In genomic region chr16:84194018-84194417, GRCh38 we compare ENCODE assay signal across 21 cellular contexts. TPM values are rescaled to one million over a fixed set of nuclear protein-coding genes. Genes with fewer than 3 reads are reported as not detected.
A peak's percentile ranks its signal among the peaks of the same experiment; 100 is the strongest.
DNase-seq lines count a peak whose midpoint lies in the region; ATAC-seq and TF ChIP-seq lines count a peak whose summit lies in the region.
"Had no signal": no experiment of that assay in that cellular context is flagged by ENCODE, and none has a peak within 500 bp of the region (broad histone marks: within the 10 kb centered on the region; RNA-seq: fewer than 3 reads in every experiment).

No MANE protein-coding gene starts in this region.

- no peak overlapping the region for H3K9ac ChIP-seq in endodermal cell (ENCODE audit: extremely low read depth, low read length, poor library complexity, severe bottlenecking)

- CTCF ChIA-PET in activated CD8-positive, alpha-beta memory T cell treated with anti-CD3 and anti-CD28 coated beads, Interleukin-2, amount 10 ng/mL, durations not matched to agents 7 days and 5 days (lab: Charles Lee): no interaction called here

- no peak for TF ChIP-seq EP300 in transverse colon (IDR thresholded peaks at IDR 0.05; ENCODE audit: low read depth)

- no peaks in the 10 kb centered on the region for H3K9me3 Mint-ChIP-seq in activated CD8-positive, alpha-beta memory T cell treated with anti-CD3 and anti-CD28 coated beads, Interleukin-2, amount 10 ng/mL, durations not matched to agents 7 days and 5 days (ENCODE audit: low read depth)
- no peaks in the 10 kb centered on the region for H3K9me3 Mint-ChIP-seq in activated naive CD8-positive, alpha-beta T cell treated with anti-CD3 and anti-CD28 coated beads, Interleukin-2, amount 10 ng/mL, durations not matched to agents 7 days and 5 days
- H3K9me3 Mint-ChIP-seq in stimulated activated effector memory CD8-positive, alpha-beta T cell treated with anti-CD3 and anti-CD28 coated beads, Interleukin-12 subunit alpha, Interleukin-12 subunit beta, amount 100 ng/mL, for 72 hours: no peaks in the 10 kb centered on the region
- H3K9me3 Mint-ChIP-seq in endodermal cell: no peaks in the 10 kb centered on the region

- H3K36me3 ChIP-seq in transverse colon: no peaks in the 10 kb centered on the region
- H3K36me3 ChIP-seq in endodermal cell (ENCODE audit: control insufficient read depth, insufficient read depth, low read length): no peaks in the 10 kb centered on the region

- no peak for TF ChIP-seq CTCF in transverse colon (IDR thresholded peaks at IDR 0.05)
- TF ChIP-seq CTCF in endodermal cell (conservative IDR thresholded peaks at IDR 0.05): no peak

- no peak overlapping the region for H3K4me3 ChIP-seq in transverse colon
- H3K4me3 ChIP-seq in endodermal cell (ENCODE audit: low read length): no peak overlapping the region
- H3K4me3 ChIP-seq: hepatocyte, suprapubic skin had no signal

- H3K4me3 Mint-ChIP-seq in activated CD8-positive, alpha-beta memory T cell treated with anti-CD3 and anti-CD28 coated beads, Interleukin-2, amount 10 ng/mL, durations not matched to agents 7 days and 5 days: peak overlapping the region; percentile 21
- H3K4me3 Mint-ChIP-seq in activated naive CD8-positive, alpha-beta T cell treated with anti-CD3 and anti-CD28 coated beads, Interleukin-2, amount 10 ng/mL, durations not matched to agents 7 days and 5 days: peak overlapping the region; percentile 66
- peak overlapping the region; percentile 53 for H3K4me3 Mint-ChIP-seq in stimulated activated effector memory CD8-positive, alpha-beta T cell treated with anti-CD3 and anti-CD28 coated beads, Interleukin-12 subunit alpha, Interleukin-12 subunit beta, amount 100 ng/mL, for 72 hours
- H3K4me3 Mint-ChIP-seq in endodermal cell: no peak overlapping the region

- TF ChIP-seq POLR2A in transverse colon (IDR thresholded peaks at IDR 0.05): no peak

- no peak overlapping the region for H3K27ac Mint-ChIP-seq in activated CD8-positive, alpha-beta memory T cell treated with anti-CD3 and anti-CD28 coated beads, Interleukin-2, amount 10 ng/mL, durations not matched to agents 7 days and 5 days
- H3K27ac Mint-ChIP-seq in activated naive CD8-positive, alpha-beta T cell treated with anti-CD3 and anti-CD28 coated beads, Interleukin-2, amount 10 ng/mL, durations not matched to agents 7 days and 5 days: peak overlapping the region; percentile 85
- H3K27ac Mint-ChIP-seq in stimulated activated effector memory CD8-positive, alpha-beta T cell treated with anti-CD3 and anti-CD28 coated beads, Interleukin-12 subunit alpha, Interleukin-12 subunit beta, amount 100 ng/mL, for 72 hours: peak overlapping the region; percentile 23
- no peak overlapping the region for H3K27ac Mint-ChIP-seq in endodermal cell

- peaks cover 5% of the 10 kb centered on the region for H3K27me3 Mint-ChIP-seq in activated CD8-positive, alpha-beta memory T cell treated with anti-CD3 and anti-CD28 coated beads, Interleukin-2, amount 10 ng/mL, durations not matched to agents 7 days and 5 days
- peaks cover 2% of the 10 kb centered on the region for H3K27me3 Mint-ChIP-seq in activated naive CD8-positive, alpha-beta T cell treated with anti-CD3 and anti-CD28 coated beads, Interleukin-2, amount 10 ng/mL, durations not matched to agents 7 days and 5 days
- peaks cover 4% of the 10 kb centered on the region for H3K27me3 Mint-ChIP-seq in endodermal cell (ENCODE audit: insufficient read depth)

- POLR2A ChIA-PET in activated naive CD8-positive, alpha-beta T cell treated with anti-CD3 and anti-CD28 coated beads, Interleukin-2, amount 10 ng/mL, durations not matched to agents 7 days and 5 days (lab: Charles Lee): interaction anchor here (0.8 kb wide), 1 partner anchor 414 kb away, joined by 3 read pairs; no protein-coding TSS in a partner anchor

- H3K4me1 Mint-ChIP-seq in activated CD8-positive, alpha-beta memory T cell treated with anti-CD3 and anti-CD28 coated beads, Interleukin-2, amount 10 ng/mL, durations not matched to agents 7 days and 5 days: peaks cover 16% of the 10 kb centered on the region
- H3K4me1 Mint-ChIP-seq in activated naive CD8-positive, alpha-beta T cell treated with anti-CD3 and anti-CD28 coated beads, Interleukin-2, amount 10 ng/mL, durations not matched to agents 7 days and 5 days: peaks cover 17% of the 10 kb centered on the region
- peaks cover 14% of the 10 kb centered on the region for H3K4me1 Mint-ChIP-seq in stimulated activated effector memory CD8-positive, alpha-beta T cell treated with anti-CD3 and anti-CD28 coated beads, Interleukin-12 subunit alpha, Interleukin-12 subunit beta, amount 100 ng/mL, for 72 hours
- H3K4me1 Mint-ChIP-seq in endodermal cell: peaks cover 8% of the 10 kb centered on the region

- H3K9me3 ChIP-seq in transverse colon (no peaks in the 10 kb centered on the region), endodermal cell (ENCODE audit: control insufficient read depth, low read length) (no peaks in the 10 kb centered on the region)
- H3K9me3 ChIP-seq: suprapubic skin had no signal

- peak; percentile 9 for ATAC-seq in activated CD8-positive, alpha-beta memory T cell treated with anti-CD3 and anti-CD28 coated beads, Interleukin-2, amount 10 ng/mL, durations not matched to agents 7 days and 5 days
- peak; percentile 6 for ATAC-seq in HG03135 (IDR thresholded peaks at IDR 0.05; ENCODE audit: unreplicated experiment)
- ATAC-seq in activated naive CD8-positive, alpha-beta T cell treated with anti-CD3 and anti-CD28 coated beads, Interleukin-2, amount 10 ng/mL, durations not matched to agents 7 days and 5 days (ENCODE audit: low read depth): peak; percentile 11
- ATAC-seq in stimulated activated effector memory CD8-positive, alpha-beta T cell treated with anti-CD3 and anti-CD28 coated beads, Interleukin-12 subunit alpha, Interleukin-12 subunit beta, amount 100 ng/mL, for 72 hours: peak; percentile 12
- ATAC-seq: Right ventricle myocardium inferior, sciatic nerve had no signal

- no peak for DNase-seq in activated CD8-positive, alpha-beta memory T cell treated with anti-CD3 and anti-CD28 coated beads, Interleukin-2, amount 10 ng/mL, durations not matched to agents 7 days and 5 days
- no peak for DNase-seq in activated CD8-positive, alpha-beta memory T cell treated with anti-CD3 and anti-CD28 coated beads, Interleukin-2, amount 50 U/mL, for 48 hours
- DNase-seq in activated naive CD8-positive, alpha-beta T cell treated with anti-CD3 and anti-CD28 coated beads, Interleukin-2, amount 10 ng/mL, durations not matched to agents 7 days and 5 days: no peak
- DNase-seq in stimulated activated effector memory CD8-positive, alpha-beta T cell treated with anti-CD3 and anti-CD28 coated beads, Interleukin-12 subunit alpha, Interleukin-12 subunit beta, amount 100 ng/mL, for 72 hours (ENCODE audit: low spot score in 2 of 2): no peak
- no peak for DNase-seq in transverse colon
- no peak for DNase-seq in COLO668 (lab: John Stamatoyannopoulos, UW; ENCODE audit: unreplicated experiment)
- no peak for DNase-seq in endodermal cell
- DNase-seq: GF-D8, kidney, midbrain, MV-4-11, NCI-H1930 had no signal

- 81 to 100% methylated on average over 1 to 11 of the region's 11 CpGs for WGBS in transverse colon (ENCODE audit: low coverage in 1 of 2), 2 donors
- 95 to 96% methylated on average over 7 to 11 of the region's 11 CpGs for WGBS in endodermal cell (ENCODE audit: insufficient coverage in 1 of 2, insufficient read length in 1 of 2), 2 experiments

- H3K27ac ChIP-seq in transverse colon (no peak overlapping the region), endodermal cell (ENCODE audit: low read depth, low read length) (no peak overlapping the region)
- H3K27ac ChIP-seq: hepatocyte, suprapubic skin had no signal

- no peaks in the 10 kb centered on the region for H3K36me3 Mint-ChIP-seq in activated CD8-positive, alpha-beta memory T cell treated with anti-CD3 and anti-CD28 coated beads, Interleukin-2, amount 10 ng/mL, durations not matched to agents 7 days and 5 days
- no peaks in the 10 kb centered on the region for H3K36me3 Mint-ChIP-seq in activated naive CD8-positive, alpha-beta T cell treated with anti-CD3 and anti-CD28 coated beads, Interleukin-2, amount 10 ng/mL, durations not matched to agents 7 days and 5 days
- H3K36me3 Mint-ChIP-seq in stimulated activated effector memory CD8-positive, alpha-beta T cell treated with anti-CD3 and anti-CD28 coated beads, Interleukin-12 subunit alpha, Interleukin-12 subunit beta, amount 100 ng/mL, for 72 hours: no peaks in the 10 kb centered on the region
- no peaks in the 10 kb centered on the region for H3K36me3 Mint-ChIP-seq in endodermal cell (ENCODE audit: low read depth)

- in situ Hi-C loops in transverse colon (cut with MboI; ENCODE audit: low pct_ligation_motif_present in 1 of 4, low pct_unique_long_range_greater_than_20kb in 1 of 4, low sequenced_read_pairs in 3 of 4): loop anchor here in 2 of 4 donors (25.0 kb wide), 2 partner anchors 232 to 382 kb away; partner anchors contain the start of genes HSBP1 (in 1 of the 2), NECAB2 (in 1 of the 2) and OSGIN1 (in 1 of the 2)

- intact Hi-C loops in transverse colon (cut with DNase I; ENCODE audit: low total_unique reads): no loop called here

- no peaks in the 10 kb centered on the region for H3K4me1 ChIP-seq in transverse colon
- H3K4me1 ChIP-seq in endodermal cell (ENCODE audit: control insufficient read depth, insufficient read depth, low read length): no peaks in the 10 kb centered on the region

- H3K27me3 ChIP-seq in transverse colon: no peaks in the 10 kb centered on the region
- no peaks in the 10 kb centered on the region for H3K27me3 ChIP-seq in endodermal cell (ENCODE audit: control insufficient read depth, insufficient read depth, low read length, poor library complexity, severe bottlenecking)
- H3K27me3 ChIP-seq: hepatocyte, suprapubic skin had no signal

RNA-seq across cellular contexts. Expression of gene ADAD2, which starts 3.1 kb away (rescaled TPM):
- not detected for total RNA-seq in activated CD8-positive, alpha-beta memory T cell treated with anti-CD3 and anti-CD28 coated beads, Interleukin-2, amount 10 ng/mL, durations not matched to agents 7 days and 5 days
- not detected for total RNA-seq in activated naive CD8-positive, alpha-beta T cell treated with anti-CD3 and anti-CD28 coated beads, Interleukin-2, amount 10 ng/mL, durations not matched to agents 7 days and 5 days
- total RNA-seq in transverse colon: 1 to 10 TPM in 1 of 4 donors, not detected in 3; 7.4 TPM
- total RNA-seq in endodermal cell: not detected
- polyA plus RNA-seq in endodermal cell (2013, experiment 1 of 2): 0.21 TPM
- polyA plus RNA-seq in endodermal cell (2013, experiment 2 of 2): not detected
- total RNA-seq: astrocyte, hepatocyte, NCI-H460, osteocyte, Right ventricle myocardium inferior, sciatic nerve had no signal
- polyA plus RNA-seq: AG04450 had no signal

RNA-seq across cellular contexts. Expression of gene TAF1C, which starts 7.2 kb away (rescaled TPM):
- total RNA-seq in activated CD8-positive, alpha-beta memory T cell treated with anti-CD3 and anti-CD28 coated beads, Interleukin-2, amount 10 ng/mL, durations not matched to agents 7 days and 5 days: 10 to 100 TPM; 52.7 to 58.1 TPM
- total RNA-seq in activated naive CD8-positive, alpha-beta T cell treated with anti-CD3 and anti-CD28 coated beads, Interleukin-2, amount 10 ng/mL, durations not matched to agents 7 days and 5 days: 10 to 100 TPM; 69.6 to 70.8 TPM
- total RNA-seq in transverse colon (100 to 1,000 TPM in 1 of 4 donors, 10 to 100 TPM in 3; 33.3 to 297 (median 54.1) TPM), endodermal cell (10 to 100 TPM; 92.0 to 99.8 TPM)
- 51.8 TPM for polyA plus RNA-seq in endodermal cell (2013, experiment 1 of 2)
- polyA plus RNA-seq in endodermal cell (2013, experiment 2 of 2): 37.9 TPM

RNA-seq across cellular contexts. Expression of gene KCNG4, which starts 45.8 kb away (rescaled TPM):
- not detected for total RNA-seq in activated CD8-positive, alpha-beta memory T cell treated with anti-CD3 and anti-CD28 coated beads, Interleukin-2, amount 10 ng/mL, durations not matched to agents 7 days and 5 days
- not detected for total RNA-seq in activated naive CD8-positive, alpha-beta T cell treated with anti-CD3 and anti-CD28 coated beads, Interleukin-2, amount 10 ng/mL, durations not matched to agents 7 days and 5 days
- total RNA-seq in transverse colon (not detected), endodermal cell (not detected)
- not detected for polyA plus RNA-seq in endodermal cell (2013, experiment 1 of 2)
- not detected for polyA plus RNA-seq in endodermal cell (2013, experiment 2 of 2)
- total RNA-seq: astrocyte, hepatocyte, kidney, osteocyte, Right ventricle myocardium inferior, sciatic nerve, suprapubic skin had no signal
- polyA plus RNA-seq: AG04450, hepatocyte had no signal

RNA-seq across cellular contexts. Expression of gene DNAAF1, which starts 48.9 kb away (rescaled TPM):
- total RNA-seq in activated CD8-positive, alpha-beta memory T cell treated with anti-CD3 and anti-CD28 coated beads, Interleukin-2, amount 10 ng/mL, durations not matched to agents 7 days and 5 days: not detected
- not detected for total RNA-seq in activated naive CD8-positive, alpha-beta T cell treated with anti-CD3 and anti-CD28 coated beads, Interleukin-2, amount 10 ng/mL, durations not matched to agents 7 days and 5 days
- total RNA-seq in transverse colon (not detected), endodermal cell (under 1 TPM; 0.59 to 0.66 TPM)
- 0.57 TPM for polyA plus RNA-seq in endodermal cell (2013, experiment 1 of 2)
- 0.54 TPM for polyA plus RNA-seq in endodermal cell (2013, experiment 2 of 2)
- total RNA-seq: NCI-H460, osteocyte, Right ventricle myocardium inferior had no signal
- polyA plus RNA-seq: AG04450 had no signal

RNA-seq across cellular contexts. Expression of gene HSDL1, which starts 49.0 kb away (rescaled TPM):
- 10 to 100 TPM; 10.4 to 17.2 TPM for total RNA-seq in activated CD8-positive, alpha-beta memory T cell treated with anti-CD3 and anti-CD28 coated beads, Interleukin-2, amount 10 ng/mL, durations not matched to agents 7 days and 5 days
- 10 to 100 TPM; 10.7 to 12.5 TPM for total RNA-seq in activated naive CD8-positive, alpha-beta T cell treated with anti-CD3 and anti-CD28 coated beads, Interleukin-2, amount 10 ng/mL, durations not matched to agents 7 days and 5 days
- total RNA-seq in transverse colon: 10 to 100 TPM in 2 of 4 donors, 1 to 10 TPM in 2; 1.2 to 16.2 (median 8.7) TPM
- total RNA-seq in endodermal cell: 10 to 100 TPM; 49.5 to 68.3 TPM
- polyA plus RNA-seq in endodermal cell (2013, experiment 1 of 2): 73.7 TPM
- 66.8 TPM for polyA plus RNA-seq in endodermal cell (2013, experiment 2 of 2)

Comparison
In these comparisons a context has a peak if more than half of its experiments do, and no peak if none do; other contexts are left out.
1. H3K27ac Mint-ChIP-seq: peak in activated naive CD8-positive, alpha-beta T cell treated with anti-CD3 and anti-CD28 coated beads, Interleukin-2, amount 10 ng/mL, durations not matched to agents 7 days and 5 days (single experiment) and stimulated activated effector memory CD8-positive, alpha-beta T cell treated with anti-CD3 and anti-CD28 coated beads, Interleukin-12 subunit alpha, Interleukin-12 subunit beta, amount 100 ng/mL, for 72 hours (single experiment); none in activated CD8-positive, alpha-beta memory T cell treated with anti-CD3 and anti-CD28 coated beads, Interleukin-2, amount 10 ng/mL, durations not matched to agents 7 days and 5 days (single experiment) and endodermal cell (single experiment).
2. Peak in every context shown above with its lines, with median percentiles within 50 percentile points of each other: ATAC-seq.